Comparison of ENCODE assay signal across 12 cellular contexts in the genomic region with DNA sequence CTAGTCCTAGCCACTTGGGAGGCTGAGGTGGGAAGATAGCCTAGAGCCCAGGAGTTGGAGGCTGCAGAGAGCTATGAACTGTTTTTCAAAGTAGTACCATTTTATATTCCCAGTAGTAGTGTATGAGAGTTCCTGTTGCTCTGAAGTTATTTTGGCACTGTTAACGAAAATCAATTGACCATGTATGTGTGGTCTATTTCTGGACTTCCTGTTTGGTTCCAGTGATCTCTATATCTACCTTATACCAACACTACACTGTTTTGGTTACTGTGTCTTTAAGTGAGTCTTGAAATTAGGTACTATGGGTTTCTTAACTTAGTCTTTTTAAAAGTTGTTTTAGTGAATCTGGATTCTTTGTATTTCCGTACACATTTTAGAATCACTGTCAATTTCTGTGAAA. TPM values are rescaled to one million over a fixed set of nuclear protein-coding genes. Genes with fewer than 3 reads are reported as not detected.
DNase-seq lines count a peak whose midpoint lies in the region; ATAC-seq, FAIRE-seq and TF ChIP-seq lines count a peak whose summit lies in the region.
"Had no signal": no experiment of that assay in that cellular context is flagged by ENCODE, and none has a peak within 500 bp of the region (broad histone marks: within the 10 kb centered on the region; RNA-seq: fewer than 3 reads in every experiment).

No MANE protein-coding gene starts in this region.

- H3K27ac ChIP-seq in GM12878 (ENCODE audit: control insufficient read depth, insufficient read depth) (peak overlapping the region; percentile 46), tibial nerve (no peak overlapping the region)
- H3K27ac ChIP-seq: ovary had no signal

- H4K20me1 ChIP-seq in GM12878 (ENCODE audit: control insufficient read depth, insufficient read depth), result no peaks in the 10 kb centered on the region

- H3K36me3 ChIP-seq in GM12878 (ENCODE audit: control insufficient read depth in 2 of 2, insufficient read depth in 2 of 2, low read length in 1 of 2), result peaks cover 0 to 8% of the 10 kb centered on the region in 2 experiments; a peak in 2 of 4 replicates
- H3K36me3 ChIP-seq in tibial nerve, result peaks cover 0 to 39% (median 0%) of the 10 kb centered on the region in 3 donors
- H3K36me3 ChIP-seq: ovary had no signal

- no TSS peak for BruUV-seq in GM12878 (replicated peaks; lab: Mats Ljungman, UMichigan)

- no peak overlapping the region for H3K4me3 ChIP-seq in GM12878
- no peak overlapping the region for H3K4me3 ChIP-seq in tibial nerve
- H3K4me3 ChIP-seq: ovary had no signal

- TF ChIP-seq CTCF in GM12878 (IDR thresholded peaks at IDR 0.05 in 2 of 3, conservative IDR thresholded peaks at IDR 0.05 in 1 of 3; ENCODE audit: control insufficient read depth in 2 of 3, extremely low read depth in 1 of 3, insufficient read depth in 1 of 3, low read depth in 3 of 3, low read length in 3 of 3) (no peak), tibial nerve (IDR thresholded peaks at IDR 0.05) (no peak)

- no peak overlapping the region for H3K27ac Mint-ChIP-seq in effector memory CD8-positive, alpha-beta T cell

- no peak for TF ChIP-seq RAD21 in GM12878 (IDR thresholded peaks at IDR 0.05; ENCODE audit: insufficient read depth, low read depth, low read length)

- FAIRE-seq in GM12878 (lab: Jason Lieb, UNC), result peak; percentile 89
- FAIRE-seq: H1, kidney had no signal

- CTCF ChIA-PET in GM12878 (lab: Yijun Ruan, JAX), result interaction anchor here (0.6 to 0.7 kb wide), 2 partner anchors 10 to 387 kb away, joined by 3 read pairs; no protein-coding TSS in a partner anchor

- no peak overlapping the region; the same call in 1 of the 2 replicates for H3K9ac ChIP-seq in GM12878 (ENCODE audit: control insufficient read depth, insufficient read depth, low read length)

- peak in 1 of 2 experiments; percentile 54; a peak in 1 of 4 replicates for TF ChIP-seq EP300 in GM12878 (IDR thresholded peaks at IDR 0.05; ENCODE audit: borderline replicate concordance in 1 of 2, control insufficient read depth in 1 of 2, low read depth in 2 of 2, low read length in 2 of 2)
- TF ChIP-seq EP300 in tibial nerve (IDR thresholded peaks at IDR 0.05), result no peak

- no peaks in the 10 kb centered on the region for H3K27me3 Mint-ChIP-seq in effector memory CD8-positive, alpha-beta T cell

- TF ChIP-seq POLR2A in GM12878 (IDR thresholded peaks at IDR 0.05; ENCODE audit: low read depth, low read length) (no peak), tibial nerve (IDR thresholded peaks at IDR 0.05) (no peak)

- peaks cover 24% of the 10 kb centered on the region in 2 donors for H3K4me1 Mint-ChIP-seq in effector memory CD8-positive, alpha-beta T cell (ENCODE audit: low read depth in 2 of 2)

- ATAC-seq in GM18858 (IDR thresholded peaks at IDR 0.05; ENCODE audit: unreplicated experiment) (peak; percentile 99), GM21515 (IDR thresholded peaks at IDR 0.05; ENCODE audit: unreplicated experiment) (peak; percentile 97), HG03097 (IDR thresholded peaks at IDR 0.05; ENCODE audit: low FRiP score, unreplicated experiment) (peak; percentile 98), GM12878 (peak; percentile 99)
- ATAC-seq in effector memory CD8-positive, alpha-beta T cell (replicated peaks), result no peak

- peaks cover 23% of the 10 kb centered on the region for H3K36me3 Mint-ChIP-seq in effector memory CD8-positive, alpha-beta T cell (ENCODE audit: insufficient read depth)

- H3K9me3 ChIP-seq in GM12878 (replicated peaks; ENCODE audit: control insufficient read depth, insufficient read depth, low read length), result peaks cover 7% of the 10 kb centered on the region
- peaks cover 0 to 6% (median 0%) of the 10 kb centered on the region in 4 donors for H3K9me3 ChIP-seq in tibial nerve
- H3K9me3 ChIP-seq: ovary had no signal

- in situ Hi-C loops in GM12878 (cut with MboI), result no loop called here

- H3K9me3 Mint-ChIP-seq in effector memory CD8-positive, alpha-beta T cell, result no peaks in the 10 kb centered on the region

- SMC1A ChIA-PET in GM12878 (lab: Charles Lee; ENCODE audit: uncharacterized antibody, unreplicated experiment), result interaction anchor here (0.8 to 2.2 kb wide), 4 partner anchors 9 to 55 kb away, joined by 3 to 10 read pairs (median 6); no protein-coding TSS in a partner anchor

- POLR2A ChIA-PET in GM12878 (lab: Charles Lee), result interaction anchor here (0.7 kb wide), 1 partner anchor 28 kb away, joined by 3 read pairs; no protein-coding TSS in a partner anchor

- H3K4me3 Mint-ChIP-seq in effector memory CD8-positive, alpha-beta T cell, result no peak overlapping the region

- H3K79me2 ChIP-seq in GM12878 (ENCODE audit: control insufficient read depth, insufficient read depth, low read length), result no peaks in the 10 kb centered on the region; the same call in none of the 2 replicates

- RAD21 ChIA-PET in GM12878 (lab: Charles Lee; ENCODE audit: unreplicated experiment), result interaction anchor here (0.6 to 1.1 kb wide), 3 partner anchors 11 to 162 kb away, joined by 3 read pairs; no protein-coding TSS in a partner anchor

- H2AFZ ChIP-seq in GM12878 (ENCODE audit: control insufficient read depth, low read depth, low read length), result peak overlapping the region; percentile 53

- no peaks in the 10 kb centered on the region for H3K27me3 ChIP-seq in GM12878 (replicated peaks in 1 of 2; ENCODE audit: control insufficient read depth in 2 of 2, insufficient read depth in 2 of 2, low read length in 1 of 2)
- H3K27me3 ChIP-seq in tibial nerve, result no peaks in the 10 kb centered on the region
- H3K27me3 ChIP-seq: ovary had no signal

- peak overlapping the region; percentile 67 for H3K4me2 ChIP-seq in GM12878 (ENCODE audit: control insufficient read depth, insufficient read depth)

- H3K4me1 ChIP-seq in GM12878 (ENCODE audit: control insufficient read depth, insufficient read depth, low read length), result peaks cover 7% of the 10 kb centered on the region
- no peaks in the 10 kb centered on the region for H3K4me1 ChIP-seq in tibial nerve

- intact Hi-C loops in GM12878 (cut with micrococcal nuclease; ENCODE audit: unreplicated experiment), result no loop called here

- WGBS in GM12878 (ENCODE audit: insufficient coverage, insufficient replicate concordance, low lambda C conversion rate, missing lambda C conversion rate), result 28% methylated on average over 2 of the region's 2 CpGs
- WGBS in tibial nerve, 2 donors, result 78 to 85% methylated on average over 2 of the region's 2 CpGs

- DNase-seq in GM12878 (ENCODE audit: low read depth, low spot score) (peak; percentile 41), OCI-M1 (lab: John Stamatoyannopoulos, UW) (no peak), tibial nerve (ENCODE audit: low spot score in 2 of 2) (no peak)
- DNase-seq in central memory CD4-positive, alpha-beta T cell, result no peak
- no peak for DNase-seq in effector memory CD8-positive, alpha-beta T cell
- DNase-seq: kidney, NCI-H1092 treated with DMSO at 0.1 percent for 48 hours, ovary had no signal

TF ChIP-seq in GM12878, 131 proteins besides CTCF, POLR2A, EP300 and RAD21 (continues in another document):
- TF ChIP-seq MEF2A (IDR thresholded peaks at IDR 0.05; ENCODE audit: insufficient read depth, low read depth, low read length) (peak; percentile 96), ZNF622 (IDR thresholded peaks at IDR 0.05) (no peak), RUNX3 (IDR thresholded peaks at IDR 0.05; ENCODE audit: low read length) (peak; percentile 71), SUZ12 (IDR thresholded peaks at IDR 0.05; ENCODE audit: unreplicated experiment) (no peak), NFIC (IDR thresholded peaks at IDR 0.05; ENCODE audit: low read depth, low read length) (peak; percentile 38; the same call in 1 of the 2 replicates), CBX5 (IDR thresholded peaks at IDR 0.05; ENCODE audit: low read depth) (0 out of 2 replicates have a peak, but pooled peaks have one; percentile 59)

RNA-seq across cellular contexts. Expression of a gene that starts 13.6 kb away (rescaled TPM):
- 33.3 and 37.8 TPM in 2 replicates for total RNA-seq in GM12878 (2013; cell fraction: nucleolus; rRNA removed)
- total RNA-seq in GM12878 (2014; rRNA removed), result 9.9 and 11.9 TPM in 2 replicates
- 11.8 and 12.7 TPM in 2 replicates for total RNA-seq in GM12878 (2014; rRNA removed; fragmentation: Illumina TruSeq; extraction: Trizol)
- 8.1 and 8.5 TPM in 2 replicates for total RNA-seq in GM12878 (2021)
- polyA plus RNA-seq in GM12878 (2011; ENCODE audit: low read depth), result 2.0 TPM
- 12.8 and 24.8 TPM in 2 replicates for polyA plus RNA-seq in GM12878 (2011; rRNA removed)
- 4.2 and 4.4 TPM in 2 replicates for polyA plus RNA-seq in GM12878 (2011; cell fraction: cytosol; rRNA removed)
- polyA plus RNA-seq in GM12878 (2011; cell fraction: nucleus; rRNA removed), result 14.8 and 17.7 TPM in 2 replicates
- polyA plus RNA-seq in GM12878 (2012), result 2.5 and 4.7 TPM in 2 replicates
- 9.5 and 10.2 TPM in 2 replicates for polyA plus RNA-seq in GM12878 (2014; fragmentation: Illumina TruSeq; extraction: Trizol)
- polyA plus RNA-seq in GM12878 (2014; fragmentation: Nextera tagmentation; extraction: Ambion mirVana), result 10 to 100 TPM; 14.1 to 27.0 TPM
- 15.0 and 19.2 TPM in 2 replicates for polyA plus RNA-seq in GM12878 (2014; rRNA removed)
- 10 to 100 TPM; 18.6 to 21.2 TPM for polyA plus RNA-seq in GM12878 (2016; fragmentation: Nextera tagmentation; extraction: Ambion mirVana)
- 9.7 and 17.0 TPM in 2 replicates for polyA minus RNA-seq in GM12878 (2011; rRNA and poly(A)+ RNA removed)
- 13.4 and 21.6 TPM in 2 replicates for polyA minus RNA-seq in GM12878 (2011; cell fraction: cytosol; rRNA and poly(A)+ RNA removed)
- polyA minus RNA-seq in GM12878 (2011; cell fraction: nucleus; rRNA and poly(A)+ RNA removed), result 21.4 and 31.0 TPM in 2 replicates
- 1 to 10 TPM; 6.7 to 8.4 (median 7.5) TPM for total RNA-seq in tibial nerve

RNA-seq across cellular contexts. Expression of a gene that starts 13.6 kb away (rescaled TPM):
- 6.9 and 7.7 TPM in 2 replicates for total RNA-seq in GM12878 (2013; cell fraction: nucleolus; rRNA removed)
- total RNA-seq in GM12878 (2014; rRNA removed) (1.9 and 2.0 TPM in 2 replicates), GM12878 (2014; rRNA removed; fragmentation: Illumina TruSeq; extraction: Trizol) (1.7 and 2.0 TPM in 2 replicates), GM12878 (2021) (1.2 and 1.3 TPM in 2 replicates), tibial nerve (10 to 100 TPM in 1 of 4 donors, 1 to 10 TPM in 3; 4.8 to 11.8 (median 7.2) TPM)
- polyA plus RNA-seq in GM12878 (2011; ENCODE audit: low read depth), result 0.37 TPM
- polyA plus RNA-seq in GM12878 (2011; rRNA removed) (0.73 and 1.1 TPM in 2 replicates), GM12878 (2014; fragmentation: Illumina TruSeq; extraction: Trizol) (1.0 and 1.7 TPM in 2 replicates), GM12878 (2014; fragmentation: Nextera tagmentation; extraction: Ambion mirVana) (1 to 10 TPM in 1 of 2 experiments, under 1 TPM in 1; 0.90 to 1.9 TPM), GM12878 (2014; rRNA removed) (0.55 and 0.56 TPM in 2 replicates), GM12878 (2016; fragmentation: Nextera tagmentation; extraction: Ambion mirVana) (1 to 10 TPM; 1.7 to 1.8 TPM)
- 0.17 and 0.21 TPM in 2 replicates for polyA plus RNA-seq in GM12878 (2011; cell fraction: cytosol; rRNA removed)
- 0.52 and 0.66 TPM in 2 replicates for polyA plus RNA-seq in GM12878 (2011; cell fraction: nucleus; rRNA removed)
- polyA plus RNA-seq in GM12878 (2012), result 0.32 and 0.45 TPM in 2 replicates
- polyA minus RNA-seq in GM12878 (2011; rRNA and poly(A)+ RNA removed), result 2.6 and 2.8 TPM in 2 replicates
- 0.40 and 1.0 TPM in 2 replicates for polyA minus RNA-seq in GM12878 (2011; cell fraction: cytosol; rRNA and poly(A)+ RNA removed)
- polyA minus RNA-seq in GM12878 (2011; cell fraction: nucleus; rRNA and poly(A)+ RNA removed), result 4.0 and 5.9 TPM in 2 replicates
